ENCODE assay signal across 1 cellular context in genomic region chr5:115575167-115576070, GRCh38.
TF ChIP-seq lines count a peak whose summit lies in the region.

No MANE protein-coding gene starts in this region.

TF ChIP-seq in SK-N-SH, 30 proteins besides CTCF, POLR2A, EP300 and RAD21 (continued from another document):
- no peak for TF ChIP-seq GABPA (IDR thresholded peaks at IDR 0.05; ENCODE audit: low read depth)
- TF ChIP-seq GATA2 (CRISPR knock-in tag; IDR thresholded peaks at IDR 0.05), result no peak
- peak; percentile 44; the same call in 1 of the 2 replicates for TF ChIP-seq TCF12 (IDR thresholded peaks at IDR 0.05)
- no peak for TF ChIP-seq YY1 (IDR thresholded peaks at IDR 0.05; ENCODE audit: low read depth)
- TF ChIP-seq USF1 (IDR thresholded peaks at IDR 0.05; ENCODE audit: borderline replicate concordance, low read depth), result no peak
- peak; percentile 62; the same call in 1 of the 2 replicates for TF ChIP-seq FOSL2 (IDR thresholded peaks at IDR 0.05; ENCODE audit: borderline replicate concordance, low read depth)
- no peak for TF ChIP-seq POLR2AphosphoS5 (IDR thresholded peaks at IDR 0.05; ENCODE audit: low read depth, low read length)
- TF ChIP-seq JUND (IDR thresholded peaks at IDR 0.05), result peak; percentile 38; the same call in 1 of the 2 replicates
- TF ChIP-seq IRF3 (IDR thresholded peaks at IDR 0.05; ENCODE audit: low read depth, low read length), result no peak
